1 cellular context compared by ENCODE assay signal in genomic region chr5:50421184-50421950, GRCh38. TPM values are rescaled to one million over a fixed set of nuclear protein-coding genes. Genes with fewer than 3 reads are reported as not detected.
"Had no signal": no experiment of that assay in that cellular context is flagged by ENCODE, and none has a peak within 500 bp of the region (broad histone marks: within the 10 kb centered on the region; RNA-seq: fewer than 3 reads in every experiment).

No MANE protein-coding gene starts in this region.

RNA-seq across cellular contexts. Expression of gene EMB, which starts 19.7 kb away (rescaled TPM):
- total RNA-seq: HT-29 had no signal
